In the genomic region with DNA sequence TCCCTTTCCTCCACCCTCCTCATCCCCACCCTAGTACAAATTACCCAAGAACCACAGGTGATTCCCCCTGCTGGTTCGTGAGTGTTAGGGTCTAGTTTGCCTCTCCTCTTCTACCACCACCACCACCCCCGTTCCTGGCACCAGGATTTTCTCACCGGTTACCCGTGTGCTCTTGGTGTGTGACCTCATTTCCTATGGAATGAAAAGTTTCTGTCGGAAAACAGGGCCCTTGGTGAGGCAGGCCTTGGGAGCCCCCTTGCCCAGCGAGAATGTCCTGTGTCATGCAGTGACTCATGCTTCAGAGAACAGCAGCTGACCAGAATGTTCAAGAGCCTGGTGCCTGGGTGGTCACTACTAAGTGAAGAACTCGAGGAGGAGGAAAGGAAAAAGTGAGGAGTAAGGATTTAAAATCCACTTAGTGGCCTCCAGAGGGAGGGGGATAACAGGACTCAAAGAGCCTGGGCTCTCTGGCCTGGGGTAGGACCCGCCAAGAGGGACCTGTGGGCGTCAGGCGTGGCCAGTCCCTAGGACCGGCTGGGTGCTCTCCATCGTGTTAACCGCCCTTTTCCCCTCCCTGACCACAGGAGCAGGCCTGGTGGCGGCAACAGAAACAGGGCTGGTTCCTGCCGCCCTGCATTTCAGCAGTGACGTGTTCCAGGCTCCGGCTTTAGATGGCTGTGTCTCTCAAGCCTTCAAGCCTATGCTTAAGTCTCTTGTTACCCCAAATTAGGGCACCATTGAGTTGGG, we compare ENCODE assay signal across 1 cellular context.
TF ChIP-seq lines count a peak whose summit lies in the region.

No MANE protein-coding gene starts in this region.

TF ChIP-seq in HCT116, 20 proteins besides CTCF, POLR2A, EP300 and RAD21:
- peak; percentile 32; the same call in 1 of the 2 replicates for TF ChIP-seq ZFX (IDR thresholded peaks at IDR 0.05)
- TF ChIP-seq SRF (IDR thresholded peaks at IDR 0.05; ENCODE audit: low read depth) = no peak
- TF ChIP-seq CEBPB (IDR thresholded peaks at IDR 0.05; ENCODE audit: low read depth) = no peak
- no peak for TF ChIP-seq EZH2phosphoT487 (IDR thresholded peaks at IDR 0.05; ENCODE audit: borderline replicate concordance)
- no peak for TF ChIP-seq ZNF274 (IDR thresholded peaks at IDR 0.05; ENCODE audit: low read depth, low read length)
- TF ChIP-seq, protein P1, sequence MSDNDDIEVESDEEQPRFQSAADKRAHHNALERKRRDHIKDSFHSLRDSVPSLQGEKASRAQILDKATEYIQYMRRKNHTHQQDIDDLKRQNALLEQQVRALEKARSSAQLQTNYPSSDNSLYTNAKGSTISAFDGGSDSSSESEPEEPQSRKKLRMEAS (IDR thresholded peaks at IDR 0.05) = peak; percentile 78
- no peak for TF ChIP-seq SIN3A (IDR thresholded peaks at IDR 0.05; ENCODE audit: low read depth)
- TF ChIP-seq EGR1 (IDR thresholded peaks at IDR 0.05; ENCODE audit: low read depth) = peak; percentile 44
- TF ChIP-seq FOSL1 (IDR thresholded peaks at IDR 0.05; ENCODE audit: low read depth) = peak; percentile 79
- peak; percentile 83 for TF ChIP-seq SP1 (IDR thresholded peaks at IDR 0.05; ENCODE audit: low read depth)
- TF ChIP-seq YY1 (IDR thresholded peaks at IDR 0.05; ENCODE audit: extremely low read depth, insufficient replicate concordance, low read depth, low read length) = no peak
- peak; percentile 50 for TF ChIP-seq POLR2AphosphoS5 (IDR thresholded peaks at IDR 0.05; ENCODE audit: low read depth, low read length)
- TF ChIP-seq, protein P2, sequence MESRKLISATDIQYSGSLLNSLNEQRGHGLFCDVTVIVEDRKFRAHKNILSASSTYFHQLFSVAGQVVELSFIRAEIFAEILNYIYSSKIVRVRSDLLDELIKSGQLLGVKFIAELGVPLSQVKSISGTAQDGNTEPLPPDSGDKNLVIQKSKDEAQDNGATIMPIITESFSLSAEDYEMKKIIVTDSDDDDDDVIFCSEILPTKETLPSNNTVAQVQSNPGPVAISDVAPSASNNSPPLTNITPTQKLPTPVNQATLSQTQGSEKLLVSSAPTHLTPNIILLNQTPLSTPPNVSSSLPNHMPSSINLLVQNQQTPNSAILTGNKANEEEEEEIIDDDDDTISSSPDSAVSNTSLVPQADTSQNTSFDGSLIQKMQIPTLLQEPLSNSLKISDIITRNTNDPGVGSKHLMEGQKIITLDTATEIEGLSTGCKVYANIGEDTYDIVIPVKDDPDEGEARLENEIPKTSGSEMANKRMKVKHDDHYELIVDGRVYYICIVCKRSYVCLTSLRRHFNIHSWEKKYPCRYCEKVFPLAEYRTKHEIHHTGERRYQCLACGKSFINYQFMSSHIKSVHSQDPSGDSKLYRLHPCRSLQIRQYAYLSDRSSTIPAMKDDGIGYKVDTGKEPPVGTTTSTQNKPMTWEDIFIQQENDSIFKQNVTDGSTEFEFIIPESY (IDR thresholded peaks at IDR 0.05; ENCODE audit: extremely low read depth, insufficient replicate concordance, low read length) = no peak
- no peak for TF ChIP-seq EZH2 (IDR thresholded peaks at IDR 0.05)
- peak; percentile 82 for TF ChIP-seq TCF7L2 (IDR thresholded peaks at IDR 0.05; ENCODE audit: borderline replicate concordance, extremely low read depth, insufficient read depth, insufficient read length)
- peak; percentile 83 for TF ChIP-seq JUND (IDR thresholded peaks at IDR 0.05)
